Comparison of ENCODE assay signal across 8 cellular contexts in the genomic region with DNA sequence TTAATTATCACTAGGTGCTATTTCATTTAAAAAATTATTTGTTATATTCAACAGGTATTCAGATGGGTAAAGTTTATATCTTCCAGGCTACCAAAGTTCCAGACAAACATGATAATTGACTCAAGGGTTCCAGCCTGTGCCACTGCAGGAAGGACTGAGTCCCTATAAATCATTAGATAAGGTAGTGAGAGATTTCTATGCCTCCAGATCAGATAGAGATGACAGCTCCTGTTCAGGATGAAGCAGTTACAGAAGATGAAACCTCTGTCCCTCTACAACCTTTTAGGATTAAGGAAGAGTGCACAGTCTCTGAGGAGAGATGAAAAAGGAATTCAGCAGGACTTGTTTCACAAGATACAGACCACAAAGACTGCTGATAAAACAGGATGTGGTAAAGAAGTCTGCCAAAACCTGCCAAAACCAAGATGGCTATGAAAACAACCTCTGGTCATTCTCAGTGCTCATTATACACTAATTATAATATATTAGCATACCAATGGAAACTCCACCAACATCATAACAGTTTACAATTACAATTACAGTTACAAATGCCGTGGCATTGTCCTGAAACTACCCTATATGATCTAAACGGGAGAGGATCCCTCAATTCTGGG.
DNase-seq lines count a peak whose midpoint lies in the region; ATAC-seq lines count a peak whose summit lies in the region.

No MANE protein-coding gene starts in this region.

- DNase-seq in SKM-1 treated with dmso at 0.1 percent for 144 hours (lab: John Stamatoyannopoulos, UW; ENCODE audit: unreplicated experiment) (peak; percentile 67), kidney glomerular epithelial cell (lab: John Stamatoyannopoulos, UW) (peak; percentile 18), RKO (ENCODE audit: low spot score) (no peak), NCI-H2227 treated with DMSO at 0.1 percent for 48 hours (lab: John Stamatoyannopoulos, UW) (no peak), midbrain (lab: John Stamatoyannopoulos, UW) (no peak)
- no peak for DNase-seq in stimulated activated CD4-positive, alpha-beta T cell treated with anti-CD3 and anti-CD28 coated beads, Interleukin-4, amount 100 ng/mL, for 1 hour

- ATAC-seq in GM18502 (IDR thresholded peaks at IDR 0.05; ENCODE audit: poor library complexity, unreplicated experiment) (peak; percentile 69), HG02970 (IDR thresholded peaks at IDR 0.05; ENCODE audit: low FRiP score, unreplicated experiment) (peak; percentile 83)

Comparison
In these comparisons a context has a peak if more than half of its experiments do, and no peak if none do; other contexts are left out.
1. DNase-seq: peak in SKM-1 treated with dmso at 0.1 percent for 144 hours (single experiment) and kidney glomerular epithelial cell (single experiment); none in RKO (single experiment), NCI-H2227 treated with DMSO at 0.1 percent for 48 hours (single experiment), stimulated activated CD4-positive, alpha-beta T cell treated with anti-CD3 and anti-CD28 coated beads, Interleukin-4, amount 100 ng/mL, for 1 hour (single experiment) and midbrain (single experiment).